In genomic region chr12:1532796-1533195, GRCh38 we compare ENCODE assay signal across 8 cellular contexts.
DNase-seq lines count a peak whose midpoint lies in the region; ATAC-seq and TF ChIP-seq lines count a peak whose summit lies in the region.

No MANE protein-coding gene starts in this region.

- H4K20me1 ChIP-seq in BLaER1: peaks cover 63% of the 10 kb centered on the region

- peaks cover 67% of the 10 kb centered on the region for H3K27me3 ChIP-seq in BLaER1
- H3K27me3 ChIP-seq in naive thymus-derived CD4-positive, alpha-beta T cell (ENCODE audit: control insufficient read depth in 2 of 2, insufficient read depth in 2 of 2, low read length in 2 of 2): peaks cover 19 to 36% of the 10 kb centered on the region in 2 donors

- H3K9me3 Mint-ChIP-seq in activated naive CD8-positive, alpha-beta T cell treated with anti-CD3 and anti-CD28 coated beads, Interleukin-2, amount 10 ng/mL, durations not matched to agents 7 days and 5 days: no peaks in the 10 kb centered on the region
- H3K9me3 Mint-ChIP-seq in naive thymus-derived CD4-positive, alpha-beta T cell: peaks cover 0 to 2% (median 0%) of the 10 kb centered on the region in 11 donors

- H3K4me3 ChIP-seq in BLaER1: no peak overlapping the region
- H3K4me3 ChIP-seq in naive thymus-derived CD4-positive, alpha-beta T cell (ENCODE audit: low read length): peak overlapping the region; percentile 48

- no peaks in the 10 kb centered on the region for H3K9me3 ChIP-seq in BLaER1
- no peaks in the 10 kb centered on the region for H3K9me3 ChIP-seq in naive thymus-derived CD4-positive, alpha-beta T cell (ENCODE audit: control insufficient read depth in 2 of 3, low read length in 3 of 3)

- CTCF ChIA-PET in naive thymus-derived CD4-positive, alpha-beta T cell (lab: Charles Lee): interaction anchor here (1.0 to 1.6 kb wide), 2 partner anchors 69 to 415 kb away, joined by 5 to 10 read pairs; no protein-coding TSS in a partner anchor

- H3K27ac ChIP-seq in BLaER1: no peak overlapping the region
- no peak overlapping the region for H3K27ac ChIP-seq in naive thymus-derived CD4-positive, alpha-beta T cell (ENCODE audit: low read depth, low read length)

- DNase-seq in activated naive CD8-positive, alpha-beta T cell treated with anti-CD3 and anti-CD28 coated beads, Interleukin-2, amount 10 ng/mL, durations not matched to agents 7 days and 5 days: no peak
- DNase-seq in naive thymus-derived CD4-positive, alpha-beta T cell: no peak
- DNase-seq in GOT3 (lab: John Stamatoyannopoulos, UW): no peak
- no peak for DNase-seq in islet precursor cell
- no peak for DNase-seq in superior temporal gyrus (ENCODE audit: extremely low spot score)

- peaks cover 63% of the 10 kb centered on the region for H3K4me1 ChIP-seq in BLaER1
- H3K4me1 ChIP-seq in naive thymus-derived CD4-positive, alpha-beta T cell (ENCODE audit: control insufficient read depth in 2 of 2, insufficient read depth in 2 of 2, low read length in 2 of 2): peaks cover 32 to 34% of the 10 kb centered on the region in 2 donors

- peak overlapping the region; percentile 98 for H3K4me2 ChIP-seq in BLaER1

- no peak overlapping the region for H3K9ac ChIP-seq in BLaER1

- TF ChIP-seq CTCF in GM12872 (IDR thresholded peaks at IDR 0.05; ENCODE audit: insufficient read depth, low read depth, low read length): 0 out of 3 replicates have a peak, but pooled peaks have one; percentile 25

- H3K27ac Mint-ChIP-seq in activated naive CD8-positive, alpha-beta T cell treated with anti-CD3 and anti-CD28 coated beads, Interleukin-2, amount 10 ng/mL, durations not matched to agents 7 days and 5 days: no peak overlapping the region
- peak overlapping the region in 2 of 9 donors; percentile 33 to 56 for H3K27ac Mint-ChIP-seq in naive thymus-derived CD4-positive, alpha-beta T cell

- POLR2A ChIA-PET in activated naive CD8-positive, alpha-beta T cell treated with anti-CD3 and anti-CD28 coated beads, Interleukin-2, amount 10 ng/mL, durations not matched to agents 7 days and 5 days (lab: Charles Lee): interaction anchor here (1.0 kb wide), 1 partner anchor 61 kb away, joined by 3 read pairs; no protein-coding TSS in a partner anchor
- POLR2A ChIA-PET in naive thymus-derived CD4-positive, alpha-beta T cell (lab: Charles Lee): interaction anchor here (1.5 kb wide), 1 partner anchor 55 kb away, joined by 4 read pairs; no protein-coding TSS in a partner anchor

- intact Hi-C loops in naive thymus-derived CD4-positive, alpha-beta T cell (cut with micrococcal nuclease): loop anchor here (1.0 to 5.0 kb wide), 7 partner anchors 45 to 158 kb away; partner anchors contain the start of gene FBXL14 (in 1 of the 2)

- no peak for ATAC-seq in activated naive CD8-positive, alpha-beta T cell treated with anti-CD3 and anti-CD28 coated beads, Interleukin-2, amount 10 ng/mL, durations not matched to agents 7 days and 5 days (ENCODE audit: low read depth)
- ATAC-seq in naive thymus-derived CD4-positive, alpha-beta T cell: no peak
- no peak for ATAC-seq in GM21381 (IDR thresholded peaks at IDR 0.05; ENCODE audit: unreplicated experiment)

- H3K4me1 Mint-ChIP-seq in activated naive CD8-positive, alpha-beta T cell treated with anti-CD3 and anti-CD28 coated beads, Interleukin-2, amount 10 ng/mL, durations not matched to agents 7 days and 5 days: peaks cover 23% of the 10 kb centered on the region
- H3K4me1 Mint-ChIP-seq in naive thymus-derived CD4-positive, alpha-beta T cell: peaks cover 25 to 38% (median 29%) of the 10 kb centered on the region in 7 donors

- no peaks in the 10 kb centered on the region for H3K36me3 ChIP-seq in BLaER1
- H3K36me3 ChIP-seq in naive thymus-derived CD4-positive, alpha-beta T cell (ENCODE audit: control insufficient read depth in 2 of 3, insufficient read depth in 3 of 3, low read length in 3 of 3): no peaks in the 10 kb centered on the region

- peak overlapping the region; percentile 63 for H3K4me3 Mint-ChIP-seq in activated naive CD8-positive, alpha-beta T cell treated with anti-CD3 and anti-CD28 coated beads, Interleukin-2, amount 10 ng/mL, durations not matched to agents 7 days and 5 days
- peak overlapping the region; percentile 81 to 89 (median 85) for H3K4me3 Mint-ChIP-seq in naive thymus-derived CD4-positive, alpha-beta T cell

- no peaks in the 10 kb centered on the region for H3K36me3 Mint-ChIP-seq in activated naive CD8-positive, alpha-beta T cell treated with anti-CD3 and anti-CD28 coated beads, Interleukin-2, amount 10 ng/mL, durations not matched to agents 7 days and 5 days
- H3K36me3 Mint-ChIP-seq in naive thymus-derived CD4-positive, alpha-beta T cell: peaks cover 0 to 4% (median 0%) of the 10 kb centered on the region in 5 donors

- peaks cover 74% of the 10 kb centered on the region for H3K27me3 Mint-ChIP-seq in activated naive CD8-positive, alpha-beta T cell treated with anti-CD3 and anti-CD28 coated beads, Interleukin-2, amount 10 ng/mL, durations not matched to agents 7 days and 5 days
- peaks cover 66 to 82% (median 77%) of the 10 kb centered on the region in 5 donors for H3K27me3 Mint-ChIP-seq in naive thymus-derived CD4-positive, alpha-beta T cell
